ENCODE assay signal across 16 cellular contexts in the genomic region with DNA sequence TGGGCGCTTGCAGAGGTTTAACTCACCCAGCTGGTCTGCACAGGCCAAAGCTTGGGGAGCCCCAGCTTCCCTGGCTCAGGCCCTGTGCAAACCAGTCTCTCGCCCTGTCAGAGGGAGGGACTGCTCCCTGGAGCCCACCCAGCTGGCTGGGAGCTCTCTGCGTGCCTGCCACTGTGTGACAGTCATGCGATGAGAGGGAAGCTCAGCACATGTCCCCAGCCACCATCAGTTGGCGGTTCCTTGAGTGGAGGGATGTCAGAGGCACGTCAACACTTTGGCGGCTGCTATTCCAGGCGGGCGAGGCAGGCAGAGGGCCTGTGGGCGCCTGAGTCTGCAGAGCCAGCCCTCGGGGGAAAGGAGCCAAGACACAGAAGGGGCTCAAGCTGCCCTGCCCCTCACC.
"Had no signal": no experiment of that assay in that cellular context is flagged by ENCODE, and none has a peak within 500 bp of the region (broad histone marks: within the 10 kb centered on the region; RNA-seq: fewer than 3 reads in every experiment).

No MANE protein-coding gene starts in this region.

- H3K27ac ChIP-seq: colonic mucosa, spleen, upper lobe of left lung had no signal

- H3K27ac Mint-ChIP-seq: activated CD8-positive, alpha-beta T cell treated with anti-CD3 and anti-CD28 coated beads for 36 hours; activated naive CD8-positive, alpha-beta T cell; immature natural killer cell; WTC11 had no signal

- H3K36me3 ChIP-seq: colonic mucosa, spleen, upper lobe of left lung had no signal

- H3K4me3 Mint-ChIP-seq: activated CD8-positive, alpha-beta T cell treated with anti-CD3 and anti-CD28 coated beads for 36 hours; activated naive CD8-positive, alpha-beta T cell; immature natural killer cell; stimulated activated naive CD8-positive, alpha-beta T cell treated with anti-CD3 and anti-CD28 coated beads, Interleukin-15, amount 100 ng/mL, for 72 hours; WTC11 had no signal

- H3K9me3 ChIP-seq: colonic mucosa, spleen, upper lobe of left lung had no signal

- H3K27me3 ChIP-seq: colonic mucosa, upper lobe of left lung had no signal

- H3K4me3 ChIP-seq: colonic mucosa, lung, spleen, upper lobe of left lung had no signal

- H3K36me3 Mint-ChIP-seq: activated naive CD8-positive, alpha-beta T cell; immature natural killer cell; WTC11 had no signal

- H3K9me3 Mint-ChIP-seq: activated CD8-positive, alpha-beta T cell treated with anti-CD3 and anti-CD28 coated beads for 36 hours; immature natural killer cell; stimulated activated naive CD8-positive, alpha-beta T cell treated with anti-CD3 and anti-CD28 coated beads, Interleukin-15, amount 100 ng/mL, for 72 hours; WTC11 had no signal

- ATAC-seq: activated CD8-positive, alpha-beta T cell treated with anti-CD3 and anti-CD28 coated beads for 36 hours; stimulated activated naive CD8-positive, alpha-beta T cell treated with anti-CD3 and anti-CD28 coated beads, Interleukin-15, amount 100 ng/mL, for 72 hours had no signal

- H3K4me1 Mint-ChIP-seq: immature natural killer cell had no signal

- DNase-seq: activated CD4-positive, alpha-beta T cell treated with anti-CD3 and anti-CD28 coated beads for 4 hours; activated CD8-positive, alpha-beta T cell treated with anti-CD3 and anti-CD28 coated beads for 36 hours; activated gamma-delta T cell treated with Interleukin-2 at 50 U/mL for 16 hours; amniotic stem cell; central memory CD4-positive, alpha-beta T cell; colonic mucosa; immature natural killer cell; nucleus accumbens; spleen; stimulated activated CD4-positive, alpha-beta T cell treated with anti-CD3 and anti-CD28 coated beads, Interleukin-1b, Interleukin-23, amount 100 ng/mL, for 48 hours; stimulated activated naive CD8-positive, alpha-beta T cell treated with anti-CD3 and anti-CD28 coated beads, Interleukin-15, amount 100 ng/mL, for 72 hours; T-helper 2 cell; upper lobe of left lung had no signal

- H3K4me1 ChIP-seq: colonic mucosa had no signal
